In genomic region chr1:204254031-204254661, GRCh38 we compare ENCODE assay signal across 12 cellular contexts. TPM values are rescaled to one million over a fixed set of nuclear protein-coding genes. Genes with fewer than 3 reads are reported as not detected.
DNase-seq lines count a peak whose midpoint lies in the region; ATAC-seq and TF ChIP-seq lines count a peak whose summit lies in the region.
"Had no signal": no experiment of that assay in that cellular context is flagged by ENCODE, and none has a peak within 500 bp of the region (broad histone marks: within the 10 kb centered on the region; RNA-seq: fewer than 3 reads in every experiment).

No MANE protein-coding gene starts in this region.

- DNase-seq in H4 (ENCODE audit: low spot score) (peak; percentile 33), T1000 (lab: John Stamatoyannopoulos, UW) (peak; percentile 43), left ventricle myocardium superior (peak; percentile 70), smooth muscle cell of the brain vasculature (ENCODE audit: low read depth, low spot score) (peak; percentile 7), chondrocyte (ENCODE audit: low spot score) (no peak), COR-L47 (lab: John Stamatoyannopoulos, UW) (no peak)
- DNase-seq: activated CD4-positive, CD25-positive, alpha-beta regulatory T cell; activated naive CD8-positive, alpha-beta T cell treated with anti-CD3 and anti-CD28 coated beads, Interleukin-2, amount 10 ng/mL, durations not matched to agents 7 days and 5 days; hippocampal formation; NCI-H446 treated with DMSO at 0.1 percent for 48 hours had no signal

- H3K27me3 Mint-ChIP-seq in chondrocyte (ENCODE audit: low read depth) = peaks cover 4% of the 10 kb centered on the region

- no peaks in the 10 kb centered on the region for H3K9me3 Mint-ChIP-seq in chondrocyte (ENCODE audit: low read depth)
- H3K9me3 Mint-ChIP-seq: activated naive CD8-positive, alpha-beta T cell treated with anti-CD3 and anti-CD28 coated beads, Interleukin-2, amount 10 ng/mL, durations not matched to agents 7 days and 5 days had no signal

- ATAC-seq in left ventricle myocardium superior (peak; percentile 70), GM19452 (IDR thresholded peaks at IDR 0.05; ENCODE audit: unreplicated experiment) (no peak), HG02623 (IDR thresholded peaks at IDR 0.05; ENCODE audit: unreplicated experiment) (no peak)

- H3K4me3 Mint-ChIP-seq in chondrocyte (ENCODE audit: unreplicated experiment) = no peak overlapping the region
- H3K4me3 Mint-ChIP-seq: activated naive CD8-positive, alpha-beta T cell treated with anti-CD3 and anti-CD28 coated beads, Interleukin-2, amount 10 ng/mL, durations not matched to agents 7 days and 5 days had no signal

- H3K27ac Mint-ChIP-seq in chondrocyte (ENCODE audit: unreplicated experiment) = no peak overlapping the region
- H3K27ac Mint-ChIP-seq: activated naive CD8-positive, alpha-beta T cell treated with anti-CD3 and anti-CD28 coated beads, Interleukin-2, amount 10 ng/mL, durations not matched to agents 7 days and 5 days had no signal

- peaks cover 15% of the 10 kb centered on the region for H3K4me1 Mint-ChIP-seq in chondrocyte (ENCODE audit: low read depth)
- H3K4me1 Mint-ChIP-seq: activated naive CD8-positive, alpha-beta T cell treated with anti-CD3 and anti-CD28 coated beads, Interleukin-2, amount 10 ng/mL, durations not matched to agents 7 days and 5 days had no signal

- H3K36me3 Mint-ChIP-seq in chondrocyte (ENCODE audit: low read depth) = no peaks in the 10 kb centered on the region
- H3K36me3 Mint-ChIP-seq: activated naive CD8-positive, alpha-beta T cell treated with anti-CD3 and anti-CD28 coated beads, Interleukin-2, amount 10 ng/mL, durations not matched to agents 7 days and 5 days had no signal

- intact Hi-C loops in left ventricle myocardium superior (cut with micrococcal nuclease) = no loop called here

- no peak for TF ChIP-seq CTCF in chondrocyte (IDR thresholded peaks at IDR 0.05)

RNA-seq across cellular contexts. Expression of gene GOLT1A, which starts 40.4 kb away (rescaled TPM):
- not detected in 2 replicates for total RNA-seq in H4 (2014; rRNA removed; shearing (Covaris generic))
- total RNA-seq in left ventricle myocardium superior (not detected), chondrocyte (not detected in 3 replicates)
- total RNA-seq: activated naive CD8-positive, alpha-beta T cell treated with anti-CD3 and anti-CD28 coated beads, Interleukin-2, amount 10 ng/mL, durations not matched to agents 7 days and 5 days had no signal

RNA-seq across cellular contexts. Expression of gene KISS1, which starts 57.9 kb away (rescaled TPM):
- total RNA-seq in H4 (2014; rRNA removed; shearing (Covaris generic)) = not detected in 2 replicates
- not detected for total RNA-seq in left ventricle myocardium superior
- total RNA-seq in chondrocyte = 0.77 to 0.95 TPM (median 0.82 TPM) in 3 replicates
- total RNA-seq: activated naive CD8-positive, alpha-beta T cell treated with anti-CD3 and anti-CD28 coated beads, Interleukin-2, amount 10 ng/mL, durations not matched to agents 7 days and 5 days had no signal

Comparison
In these comparisons a context has a peak if more than half of its experiments do, and no peak if none do; other contexts are left out.
1. DNase-seq: peak in H4 (single experiment), T1000 (single experiment), left ventricle myocardium superior (single experiment) and smooth muscle cell of the brain vasculature (single experiment); none in chondrocyte (single experiment) and COR-L47 (single experiment).